1 cellular context compared by ENCODE assay signal in the genomic region with DNA sequence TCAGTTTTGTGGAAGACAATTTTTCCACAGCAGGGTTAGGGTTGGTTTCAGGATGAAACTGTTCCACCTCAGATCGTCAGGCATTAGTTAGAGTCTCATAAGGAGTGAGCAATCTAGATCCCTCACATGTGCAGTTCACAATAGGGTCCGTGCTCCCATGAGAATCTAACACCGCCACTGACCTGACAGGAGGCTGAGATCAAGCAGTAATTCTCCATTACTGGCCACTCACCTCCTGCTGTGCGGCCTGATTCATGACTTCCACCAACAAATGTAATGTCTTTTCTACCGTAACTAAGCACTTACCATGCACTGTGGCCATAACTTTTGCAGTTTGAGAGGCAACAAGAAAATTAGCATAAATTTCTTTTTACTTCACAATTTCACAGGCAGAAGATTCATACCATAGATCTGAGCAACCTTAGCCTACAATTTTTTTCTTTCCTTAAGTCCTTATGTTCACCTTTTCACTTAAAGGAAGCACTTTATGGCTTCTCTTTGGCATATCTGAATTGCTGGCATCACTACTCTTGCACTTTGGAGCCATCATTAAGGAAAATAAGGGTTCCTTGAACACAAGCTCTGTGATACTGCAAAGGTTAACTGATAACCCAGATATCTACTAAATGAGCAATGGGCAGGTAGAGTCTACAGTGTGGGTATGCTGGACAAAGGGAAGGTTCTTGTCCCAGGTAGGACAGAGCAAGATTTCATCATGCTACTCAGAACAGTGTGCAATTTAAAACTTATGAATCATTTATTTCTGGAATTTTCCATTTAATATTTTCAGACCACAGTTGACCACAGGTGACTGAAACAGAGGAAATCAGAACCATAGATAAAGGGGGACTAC.
TF ChIP-seq lines count a peak whose summit lies in the region.

No MANE protein-coding gene starts in this region.

TF ChIP-seq in HEK293, 187 proteins besides CTCF, POLR2A, EP300 and RAD21 (continued from another document):
- TF ChIP-seq, protein P1, sequence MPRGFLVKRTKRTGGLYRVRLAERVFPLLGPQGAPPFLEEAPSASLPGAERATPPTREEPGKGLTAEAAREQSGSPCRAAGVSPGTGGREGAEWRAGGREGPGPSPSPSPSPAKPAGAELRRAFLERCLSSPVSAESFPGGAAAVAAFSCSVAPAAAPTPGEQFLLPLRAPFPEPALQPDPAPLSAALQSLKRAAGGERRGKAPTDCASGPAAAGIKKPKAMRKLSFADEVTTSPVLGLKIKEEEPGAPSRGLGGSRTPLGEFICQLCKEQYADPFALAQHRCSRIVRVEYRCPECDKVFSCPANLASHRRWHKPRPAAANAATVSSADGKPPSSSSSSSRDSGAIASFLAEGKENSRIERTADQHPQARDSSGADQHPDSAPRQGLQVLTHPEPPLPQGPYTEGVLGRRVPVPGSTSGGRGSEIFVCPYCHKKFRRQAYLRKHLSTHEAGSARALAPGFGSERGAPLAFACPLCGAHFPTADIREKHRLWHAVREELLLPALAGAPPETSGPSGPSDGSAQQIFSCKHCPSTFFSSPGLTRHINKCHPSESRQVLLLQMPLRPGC (tag by site-specific recombination; IDR thresholded peaks at IDR 0.05): no peak
- TF ChIP-seq ZNF555 (tag by site-specific recombination; conservative IDR thresholded peaks at IDR 0.05) (no peak), ZIC2 (tag by site-specific recombination; IDR thresholded peaks at IDR 0.05) (0 out of 2 replicates have a peak, but pooled peaks have one; percentile 29), KLF16 (tag by site-specific recombination; IDR thresholded peaks at IDR 0.05) (no peak), ZNF654 (tag by site-specific recombination; IDR thresholded peaks at IDR 0.05; ENCODE audit: low read depth) (no peak), ZNF10 (tag by site-specific recombination; IDR thresholded peaks at IDR 0.05) (no peak), ZNF140 (tag by site-specific recombination; IDR thresholded peaks at IDR 0.05) (no peak), ZXDB (tag by site-specific recombination; IDR thresholded peaks at IDR 0.05) (no peak), TRIM28 (IDR thresholded peaks at IDR 0.05; ENCODE audit: borderline replicate concordance, low read length) (peak; percentile 53; the same call in 1 of the 2 replicates), ZNF549 (tag by site-specific recombination; IDR thresholded peaks at IDR 0.05) (peak; percentile 89), ZNF561 (tag by site-specific recombination; IDR thresholded peaks at IDR 0.05; ENCODE audit: borderline replicate concordance) (no peak), ZNF146 (tag by site-specific recombination; IDR thresholded peaks at IDR 0.05) (no peak), ZNF571 (tag by site-specific recombination; IDR thresholded peaks at IDR 0.05) (no peak), ZFP37 (tag by site-specific recombination; IDR thresholded peaks at IDR 0.05) (no peak), ZNF211 (tag by site-specific recombination; IDR thresholded peaks at IDR 0.05; ENCODE audit: low read depth) (no peak), ZNF701 (tag by site-specific recombination; IDR thresholded peaks at IDR 0.05) (no peak)
- TF ChIP-seq, protein P2, sequence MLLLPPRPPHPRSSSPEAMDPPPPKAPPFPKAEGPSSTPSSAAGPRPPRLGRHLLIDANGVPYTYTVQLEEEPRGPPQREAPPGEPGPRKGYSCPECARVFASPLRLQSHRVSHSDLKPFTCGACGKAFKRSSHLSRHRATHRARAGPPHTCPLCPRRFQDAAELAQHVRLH (tag by site-specific recombination; IDR thresholded peaks at IDR 0.05): no peak
- TF ChIP-seq, protein P3, sequence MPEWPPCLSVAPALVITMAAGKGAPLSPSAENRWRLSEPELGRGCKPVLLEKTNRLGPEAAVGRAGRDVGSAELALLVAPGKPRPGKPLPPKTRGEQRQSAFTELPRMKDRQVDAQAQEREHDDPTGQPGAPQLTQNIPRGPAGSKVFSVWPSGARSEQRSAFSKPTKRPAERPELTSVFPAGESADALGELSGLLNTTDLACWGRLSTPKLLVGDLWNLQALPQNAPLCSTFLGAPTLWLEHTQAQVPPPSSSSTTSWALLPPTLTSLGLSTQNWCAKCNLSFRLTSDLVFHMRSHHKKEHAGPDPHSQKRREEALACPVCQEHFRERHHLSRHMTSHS (tag by site-specific recombination; IDR thresholded peaks at IDR 0.05): no peak
- TF ChIP-seq, protein P4, sequence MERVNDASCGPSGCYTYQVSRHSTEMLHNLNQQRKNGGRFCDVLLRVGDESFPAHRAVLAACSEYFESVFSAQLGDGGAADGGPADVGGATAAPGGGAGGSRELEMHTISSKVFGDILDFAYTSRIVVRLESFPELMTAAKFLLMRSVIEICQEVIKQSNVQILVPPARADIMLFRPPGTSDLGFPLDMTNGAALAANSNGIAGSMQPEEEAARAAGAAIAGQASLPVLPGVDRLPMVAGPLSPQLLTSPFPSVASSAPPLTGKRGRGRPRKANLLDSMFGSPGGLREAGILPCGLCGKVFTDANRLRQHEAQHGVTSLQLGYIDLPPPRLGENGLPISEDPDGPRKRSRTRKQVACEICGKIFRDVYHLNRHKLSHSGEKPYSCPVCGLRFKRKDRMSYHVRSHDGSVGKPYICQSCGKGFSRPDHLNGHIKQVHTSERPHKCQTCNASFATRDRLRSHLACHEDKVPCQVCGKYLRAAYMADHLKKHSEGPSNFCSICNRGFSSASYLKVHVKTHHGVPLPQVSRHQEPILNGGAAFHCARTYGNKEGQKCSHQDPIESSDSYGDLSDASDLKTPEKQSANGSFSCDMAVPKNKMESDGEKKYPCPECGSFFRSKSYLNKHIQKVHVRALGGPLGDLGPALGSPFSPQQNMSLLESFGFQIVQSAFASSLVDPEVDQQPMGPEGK (tag by site-specific recombination; IDR thresholded peaks at IDR 0.05): no peak
TF ChIP-seq in HEK293: peak in this region for 5.
